ENCODE assay signal across 21 cellular contexts in genomic region chr22:23534201-23534850, GRCh38. TPM values are rescaled to one million over a fixed set of nuclear protein-coding genes. Genes with fewer than 3 reads are reported as not detected.
DNase-seq lines count a peak whose midpoint lies in the region; ATAC-seq, FAIRE-seq and TF ChIP-seq lines count a peak whose summit lies in the region.
"Had no signal": no experiment of that assay in that cellular context is flagged by ENCODE, and none has a peak within 500 bp of the region (broad histone marks: within the 10 kb centered on the region; RNA-seq: fewer than 3 reads in every experiment).

No MANE protein-coding gene starts in this region.

- H3K27me3 ChIP-seq in bronchial epithelial cell (ENCODE audit: control insufficient read depth, insufficient read depth, low read length) (no peaks in the 10 kb centered on the region), lower lobe of right lung (ENCODE audit: low read depth) (peaks cover 4% of the 10 kb centered on the region), suprapubic skin (peaks cover 6% of the 10 kb centered on the region)
- H3K27me3 ChIP-seq: gastrocnemius medialis, pancreas had no signal

- no peak for TF ChIP-seq POLR2A in suprapubic skin (IDR thresholded peaks at IDR 0.05)

- H3K4me1 ChIP-seq in lower lobe of right lung (peaks cover 21% of the 10 kb centered on the region), suprapubic skin (peaks cover 18% of the 10 kb centered on the region)
- H3K4me1 ChIP-seq: gastrocnemius medialis, pancreas had no signal

- intact Hi-C loops in lower lobe of right lung (cut with DNase I) = no loop called here

- FAIRE-seq in bronchial epithelial cell (lab: Jason Lieb, UNC) = peak; percentile 43
- FAIRE-seq: A204.1, pancreas, TTC549 had no signal

- DNase-seq in activated CD8-positive, alpha-beta memory T cell treated with anti-CD3 and anti-CD28 coated beads, Interleukin-2, amount 50 U/mL, for 4 hours = peak; percentile 9
- no peak for DNase-seq in activated CD8-positive, alpha-beta memory T cell treated with anti-CD3 and anti-CD28 coated beads, Interleukin-2, amount 50 U/mL, for 48 hours
- DNase-seq in bronchial epithelial cell (ENCODE audit: low read depth) = no peak
- peak; percentile 37 for DNase-seq in lower lobe of right lung
- peak; percentile 55 to 74 for DNase-seq in suprapubic skin (ENCODE audit: low spot score in 2 of 2)
- DNase-seq in nucleus accumbens (lab: John Stamatoyannopoulos, UW) = no peak
- DNase-seq: activated gamma-delta T cell, anterior cingulate cortex, gastrocnemius medialis, KBM-7, midbrain, NCI-H1105, PC-9 had no signal

- H3K9me3 ChIP-seq in lower lobe of right lung = no peaks in the 10 kb centered on the region
- H3K9me3 ChIP-seq in suprapubic skin = no peaks in the 10 kb centered on the region
- H3K9me3 ChIP-seq: gastrocnemius medialis, pancreas had no signal

- WGBS in suprapubic skin = 81% methylated on average over 5 of the region's 10 CpGs

- H3K27ac ChIP-seq in lower lobe of right lung = no peak overlapping the region
- H3K27ac ChIP-seq in suprapubic skin = no peak overlapping the region
- H3K27ac ChIP-seq: gastrocnemius medialis, pancreas, PC-9 had no signal

- no peak for TF ChIP-seq CTCF in bronchial epithelial cell (IDR thresholded peaks at IDR 0.05; ENCODE audit: insufficient read depth, low read length, severe bottlenecking)
- TF ChIP-seq CTCF in lower lobe of right lung (IDR thresholded peaks at IDR 0.05) = no peak
- TF ChIP-seq CTCF in suprapubic skin (IDR thresholded peaks at IDR 0.05) = no peak

- H3K36me3 ChIP-seq in bronchial epithelial cell (ENCODE audit: control insufficient read depth, insufficient read depth, low read length) (no peaks in the 10 kb centered on the region), lower lobe of right lung (no peaks in the 10 kb centered on the region), suprapubic skin (no peaks in the 10 kb centered on the region)
- H3K36me3 ChIP-seq: gastrocnemius medialis, pancreas had no signal

- no peak for TF ChIP-seq EP300 in suprapubic skin (IDR thresholded peaks at IDR 0.05)

- ATAC-seq in lower lobe of right lung (no peak), HG02798 (IDR thresholded peaks at IDR 0.05; ENCODE audit: poor library complexity, unreplicated experiment) (no peak), GM21737 (IDR thresholded peaks at IDR 0.05; ENCODE audit: unreplicated experiment) (no peak)
- ATAC-seq: gastrocnemius medialis; stimulated activated effector memory CD8-positive, alpha-beta T cell treated with anti-CD3 and anti-CD28 coated beads, Interleukin-12 subunit alpha, Interleukin-12 subunit beta, amount 100 ng/mL, for 72 hours had no signal

- no peak overlapping the region for H3K4me3 ChIP-seq in bronchial epithelial cell (ENCODE audit: low read depth, low read length)
- H3K4me3 ChIP-seq in lower lobe of right lung = no peak overlapping the region
- no peak overlapping the region for H3K4me3 ChIP-seq in suprapubic skin
- H3K4me3 ChIP-seq: gastrocnemius medialis, pancreas, PC-9 had no signal

RNA-seq across cellular contexts. Expression of gene IGLL1, which starts 45.8 kb away (rescaled TPM):
- not detected in 2 replicates for total RNA-seq in bronchial epithelial cell
- total RNA-seq in lower lobe of right lung = not detected
- total RNA-seq in suprapubic skin = not detected
- total RNA-seq: CD4-positive, alpha-beta T cell; gastrocnemius medialis; pancreas; PC-9; urinary bladder had no signal

Comparison
In these comparisons a context has a peak if more than half of its experiments do, and no peak if none do; other contexts are left out.
1. DNase-seq: peak in activated CD8-positive, alpha-beta memory T cell treated with anti-CD3 and anti-CD28 coated beads, Interleukin-2, amount 50 U/mL, for 4 hours (single experiment), lower lobe of right lung (single experiment) and suprapubic skin (2 of 2); none in activated CD8-positive, alpha-beta memory T cell treated with anti-CD3 and anti-CD28 coated beads, Interleukin-2, amount 50 U/mL, for 48 hours (single experiment), bronchial epithelial cell (single experiment) and nucleus accumbens (0 of 56).